Comparison of ENCODE assay signal across 17 cellular contexts in the genomic region with DNA sequence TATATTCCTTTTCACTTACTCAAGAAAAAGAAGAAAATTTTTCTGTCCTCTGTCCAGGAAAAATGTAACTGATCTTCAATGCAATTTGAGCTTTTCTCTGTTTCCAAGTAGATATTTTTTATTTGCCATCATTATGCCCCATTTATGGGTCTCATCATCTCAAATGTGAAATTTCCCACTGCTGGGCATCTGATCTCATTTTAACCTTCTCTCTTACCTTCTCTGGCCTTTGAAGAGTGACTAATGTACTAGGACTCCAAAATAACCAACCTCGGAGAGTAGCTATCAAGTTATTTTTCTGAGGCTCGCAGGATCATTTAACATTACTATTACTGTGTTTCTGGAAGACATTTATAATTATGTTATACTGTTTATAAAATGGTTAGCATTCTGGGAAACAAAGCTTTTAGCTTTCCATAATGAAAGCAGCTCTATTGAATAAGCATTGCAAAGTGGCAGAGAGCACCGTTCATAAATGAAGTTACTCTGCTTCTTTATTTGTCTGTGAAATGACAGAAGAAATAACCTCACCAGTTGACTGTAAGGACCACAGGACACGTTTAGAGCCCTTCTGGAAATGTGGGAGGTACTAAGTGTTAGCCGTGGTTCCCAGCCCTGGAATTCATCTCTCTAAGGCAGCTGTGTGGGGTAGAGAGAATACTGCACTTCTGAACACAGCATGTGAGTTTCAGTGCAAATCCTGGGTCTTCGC. TPM values are rescaled to one million over a fixed set of nuclear protein-coding genes. Genes with fewer than 3 reads are reported as not detected.
DNase-seq lines count a peak whose midpoint lies in the region; ATAC-seq, FAIRE-seq and TF ChIP-seq lines count a peak whose summit lies in the region.
"Had no signal": no experiment of that assay in that cellular context is flagged by ENCODE, and none has a peak within 500 bp of the region (broad histone marks: within the 10 kb centered on the region; RNA-seq: fewer than 3 reads in every experiment).

No MANE protein-coding gene starts in this region.

- TF ChIP-seq EP300 in A549 (IDR thresholded peaks at IDR 0.05), result no peak

- H3K27ac ChIP-seq in A549, result peak overlapping the region; percentile 75 to 87
- H3K27ac ChIP-seq in vagina, result no peak overlapping the region
- H3K27ac ChIP-seq: dorsolateral prefrontal cortex, thoracic aorta had no signal

- CTCF ChIA-PET in A549 (lab: Yijun Ruan, JAX), result interaction anchor here (1.5 to 2.5 kb wide), 4 partner anchors 9 to 34 kb away, joined by 4 to 10 read pairs (median 6); a partner anchor contains a TSS

- H3K4me1 ChIP-seq in A549, result peaks cover 43% of the 10 kb centered on the region
- peaks cover 49% of the 10 kb centered on the region for H3K4me1 ChIP-seq in adipocyte (ENCODE audit: control insufficient read depth, insufficient read depth, low read length)
- no peaks in the 10 kb centered on the region for H3K4me1 ChIP-seq in vagina
- H3K4me1 ChIP-seq in HAP-1, result no peaks in the 10 kb centered on the region; the same call in 1 of the 2 replicates

- intact Hi-C loops in vagina (cut with DNase I), result no loop called here

- no peaks in the 10 kb centered on the region for H3K9me3 ChIP-seq in A549
- H3K9me3 ChIP-seq in adipocyte (ENCODE audit: control insufficient read depth, low read length), result no peaks in the 10 kb centered on the region
- no peaks in the 10 kb centered on the region for H3K9me3 ChIP-seq in vagina
- H3K9me3 ChIP-seq in HAP-1, result no peaks in the 10 kb centered on the region
- H3K9me3 ChIP-seq: thoracic aorta had no signal

- no peaks in the 10 kb centered on the region for H3K36me3 ChIP-seq in adipocyte (ENCODE audit: control insufficient read depth, insufficient read depth, low read length, severe bottlenecking)
- no peaks in the 10 kb centered on the region for H3K36me3 ChIP-seq in vagina
- H3K36me3 ChIP-seq in HAP-1 (replicated peaks), result no peaks in the 10 kb centered on the region
- H3K36me3 ChIP-seq: thoracic aorta had no signal

- POLR2A ChIA-PET in A549 (lab: Yijun Ruan, JAX), result interaction anchor here (0.8 kb wide), 1 partner anchor 33 kb away, joined by 3 read pairs; a partner anchor contains a TSS

- H3K9me3 Mint-ChIP-seq in HFFc6, result no peaks in the 10 kb centered on the region
- H3K9me3 Mint-ChIP-seq: activated naive CD4-positive, alpha-beta T cell treated with anti-CD3 and anti-CD28 coated beads, Interleukin-2, amount 10 ng/mL, durations not matched to agents 7 days and 5 days; T-helper 1 cell treated with Interleukin-12 subunit alpha and Interleukin-12 subunit beta and Interleukin-4 antibody, amounts not matched to agents 30 μg/mL and 1 μg/mL, for 36 hours had no signal

- DNase-seq in A549 (ENCODE audit: low read depth in 1 of 2, low spot score in 1 of 2) (peak in 1 of 2 experiments; percentile 33), HFFc6 (peak; percentile 11), adipocyte (ENCODE audit: low read depth) (peak; percentile 56), iris pigment epithelial cell (ENCODE audit: low read depth) (peak; percentile 77), vagina (ENCODE audit: extremely low spot score in 2 of 2) (no peak), HAP-1 (ENCODE audit: low spot score in 2 of 2) (no peak), medulla oblongata (ENCODE audit: extremely low spot score) (no peak), DMS 273 treated with DMSO at 0.1 percent for 48 hours (lab: John Stamatoyannopoulos, UW) (no peak)
- DNase-seq: activated CD8-positive, alpha-beta memory T cell treated with anti-CD3 and anti-CD28 coated beads for 24 hours; activated naive CD4-positive, alpha-beta T cell treated with anti-CD3 and anti-CD28 coated beads, Interleukin-2, amount 10 ng/mL, durations not matched to agents 7 days and 5 days; dorsolateral prefrontal cortex; head of caudate nucleus; NCI-H146 had no signal

- TF ChIP-seq RAD21 in A549 (conservative IDR thresholded peaks at IDR 0.05 in 1 of 2, IDR thresholded peaks at IDR 0.05 in 1 of 2), result no peak

- H3K4me3 ChIP-seq in A549 (0 out of 3 replicates have a peak overlapping the region, but pooled peaks have one; percentile 1), adipocyte (ENCODE audit: low read length) (peak overlapping the region; percentile 52), vagina (no peak overlapping the region), HAP-1 (no peak overlapping the region)
- H3K4me3 ChIP-seq: dorsolateral prefrontal cortex, lung, thoracic aorta had no signal

- TF ChIP-seq CTCF in A549 (IDR thresholded peaks at IDR 0.05), result no peak
- no peak for TF ChIP-seq CTCF in HFFc6 (IDR thresholded peaks at IDR 0.05)
- no peak for TF ChIP-seq CTCF in vagina (IDR thresholded peaks at IDR 0.05)

- TF ChIP-seq POLR2A in A549 (IDR thresholded peaks at IDR 0.05; ENCODE audit: low read length), result no peak
- TF ChIP-seq POLR2A in vagina (IDR thresholded peaks at IDR 0.05), result no peak

- peak overlapping the region; percentile 77 for H3K4me2 ChIP-seq in A549

- ATAC-seq in A549, result peak; percentile 53 to 60; a peak in 5 of 6 replicates

- H3K9ac ChIP-seq in adipocyte (ENCODE audit: low read length), result peak overlapping the region; percentile 53

- WGBS in A549 (ENCODE audit: missing lambda C conversion rate), result 23% methylated on average over 6 of the region's 6 CpGs

- H3K4me3 Mint-ChIP-seq in HFFc6, result peak overlapping the region; percentile 56
- H3K4me3 Mint-ChIP-seq: activated naive CD4-positive, alpha-beta T cell treated with anti-CD3 and anti-CD28 coated beads, Interleukin-2, amount 10 ng/mL, durations not matched to agents 7 days and 5 days; T-helper 1 cell treated with Interleukin-12 subunit alpha and Interleukin-12 subunit beta and Interleukin-4 antibody, amounts not matched to agents 30 μg/mL and 1 μg/mL, for 36 hours had no signal

- H3K27me3 ChIP-seq in adipocyte (replicated peaks; ENCODE audit: control insufficient read depth, insufficient read depth, low read length) (no peaks in the 10 kb centered on the region), vagina (no peaks in the 10 kb centered on the region), HAP-1 (ENCODE audit: low read depth) (no peaks in the 10 kb centered on the region)
- H3K27me3 ChIP-seq: dorsolateral prefrontal cortex had no signal

- no peaks in the 10 kb centered on the region for H3K36me3 Mint-ChIP-seq in HFFc6 (ENCODE audit: low read depth)

- in situ Hi-C loops in HAP-1 (cut with MboI; ENCODE audit: low sequenced_read_pairs), result no loop called here

- H3K4me1 Mint-ChIP-seq in HFFc6 (ENCODE audit: low read depth), result peaks cover 67% of the 10 kb centered on the region

- peak; percentile 36 for FAIRE-seq in A549 (lab: Jason Lieb, UNC)
- FAIRE-seq: HTR-8/SVneo had no signal

- no peaks in the 10 kb centered on the region; the same call in 1 of the 2 replicates for H3K27me3 Mint-ChIP-seq in HFFc6 (ENCODE audit: insufficient read depth)
- H3K27me3 Mint-ChIP-seq: activated naive CD4-positive, alpha-beta T cell treated with anti-CD3 and anti-CD28 coated beads, Interleukin-2, amount 10 ng/mL, durations not matched to agents 7 days and 5 days had no signal

- H3K27ac Mint-ChIP-seq in HFFc6, result peak overlapping the region; percentile 79
- H3K27ac Mint-ChIP-seq: T-helper 1 cell treated with Interleukin-12 subunit alpha and Interleukin-12 subunit beta and Interleukin-4 antibody, amounts not matched to agents 30 μg/mL and 1 μg/mL, for 36 hours had no signal

TF ChIP-seq in A549, 52 proteins besides CTCF, POLR2A, EP300 and RAD21:
- no peak for TF ChIP-seq RNF2 (IDR thresholded peaks at IDR 0.05; ENCODE audit: borderline replicate concordance, low read depth)

RNA-seq across cellular contexts. Expression of a gene that starts 33.3 kb away (rescaled TPM):
- polyA plus RNA-seq in A549 (2011; rRNA removed) (13.1 and 14.7 TPM in 2 replicates), A549 (2017; fragmentation: RNase III; extraction: RNeasy Plus Mini Kit Qiagen cat#74134 plus additional on column Dnase treatment) (19.6 to 23.2 TPM (median 22.5 TPM) in 3 replicates)
- polyA plus RNA-seq in A549 (2012; cell fraction: cytosol; rRNA removed), result 9.0 and 9.3 TPM in 2 replicates
- polyA plus RNA-seq in A549 (2012; cell fraction: nucleus; rRNA removed), result 5.6 and 16.5 TPM in 2 replicates
- polyA minus RNA-seq in A549 (2011; rRNA and poly(A)+ RNA removed), result 5.5 and 7.5 TPM in 2 replicates
- total RNA-seq in HFFc6 (2021; fragmentation: NEBNext Ultra II Directional; extraction: Animal tissue kit (Norgen Biotek cat#: 25700)), result 10 to 100 TPM; 29.4 to 67.3 (median 62.6) TPM
- total RNA-seq in vagina, result 15.2 TPM

Comparison
In these comparisons a context has a peak if more than half of its experiments do, and no peak if none do; other contexts are left out.
1. DNase-seq: peak in HFFc6 (single experiment), adipocyte (single experiment) and iris pigment epithelial cell (single experiment); none in vagina (0 of 2), HAP-1 (0 of 2), medulla oblongata (single experiment) and DMS 273 treated with DMSO at 0.1 percent for 48 hours (single experiment).
2. H3K4me3 ChIP-seq: peak in A549 (single experiment) and adipocyte (single experiment); none in vagina (0 of 2) and HAP-1 (single experiment).